ENCODE assay signal across 15 cellular contexts in the genomic region with DNA sequence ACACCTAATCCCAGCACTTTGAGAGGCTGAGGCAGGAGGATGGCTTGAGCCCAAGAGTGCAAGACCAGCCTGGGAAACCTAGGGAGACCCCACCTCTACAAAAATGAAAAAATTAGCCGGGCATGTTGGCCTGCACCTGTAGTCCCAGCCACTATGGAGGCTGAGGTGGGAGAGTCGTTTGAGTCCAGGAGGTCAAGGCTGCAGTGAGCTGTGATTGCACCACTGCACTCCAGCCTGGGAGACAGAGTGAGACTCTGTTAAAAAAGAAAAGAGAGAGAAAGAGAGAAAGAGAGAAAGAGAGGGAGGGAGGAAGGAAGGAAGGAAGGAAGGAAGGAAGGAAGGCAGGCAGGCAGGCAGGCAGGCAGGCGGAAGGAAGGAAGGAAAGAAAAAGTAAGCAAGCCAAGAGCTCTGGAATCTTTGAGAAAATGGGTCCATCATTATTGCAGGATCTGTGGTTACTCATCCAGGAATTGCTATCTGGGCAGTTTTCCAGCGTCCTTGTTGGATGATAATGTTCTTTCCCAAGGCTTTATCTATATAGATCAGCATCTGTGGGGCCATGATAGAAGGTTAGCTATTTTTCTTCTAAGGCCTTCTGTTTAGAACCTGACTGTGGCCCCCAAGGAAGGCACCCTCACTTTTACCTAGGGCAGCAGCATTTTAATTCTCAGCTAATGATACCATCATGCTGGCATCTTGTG.
DNase-seq lines count a peak whose midpoint lies in the region; ATAC-seq and TF ChIP-seq lines count a peak whose summit lies in the region.
"Had no signal": no experiment of that assay in that cellular context is flagged by ENCODE, and none has a peak within 500 bp of the region (broad histone marks: within the 10 kb centered on the region; RNA-seq: fewer than 3 reads in every experiment).

No MANE protein-coding gene starts in this region.

- H3K36me3 ChIP-seq in BJ (ENCODE audit: control insufficient read depth, insufficient read depth, low read length) = no peaks in the 10 kb centered on the region

- H3K36me3 Mint-ChIP-seq in nephron progenitor cell (ENCODE audit: low read depth) = no peaks in the 10 kb centered on the region
- H3K36me3 Mint-ChIP-seq: CD8-positive, alpha-beta T cell had no signal

- H3K4me1 Mint-ChIP-seq in nephron progenitor cell = peaks cover 16% of the 10 kb centered on the region
- H3K4me1 Mint-ChIP-seq: stimulated activated naive CD8-positive, alpha-beta T cell treated with anti-CD3 and anti-CD28 coated beads, Interleukin-15, amount 100 ng/mL, for 72 hours; T-helper 17 cell had no signal

- H3K4me3 ChIP-seq in BJ (ENCODE audit: low read depth, low read length) (no peak overlapping the region), cardiac fibroblast (replicated peaks in 1 of 2; ENCODE audit: low read depth in 2 of 2, low read length in 2 of 2) (no peak overlapping the region)

- H3K27ac Mint-ChIP-seq in nephron progenitor cell = peak overlapping the region; percentile 36
- H3K27ac Mint-ChIP-seq: CD8-positive, alpha-beta T cell; T-helper 17 cell had no signal

- H3K9me3 Mint-ChIP-seq in nephron progenitor cell = no peaks in the 10 kb centered on the region
- H3K9me3 Mint-ChIP-seq: CD8-positive, alpha-beta T cell; stimulated activated naive CD8-positive, alpha-beta T cell treated with anti-CD3 and anti-CD28 coated beads, Interleukin-15, amount 100 ng/mL, for 72 hours had no signal

- no peaks in the 10 kb centered on the region; the same call in 1 of the 2 replicates for H3K27me3 ChIP-seq in BJ (ENCODE audit: control insufficient read depth, insufficient read depth, low read length)

- H3K4me3 Mint-ChIP-seq in nephron progenitor cell = no peak overlapping the region
- H3K4me3 Mint-ChIP-seq: CD8-positive, alpha-beta T cell; stimulated activated naive CD8-positive, alpha-beta T cell treated with anti-CD3 and anti-CD28 coated beads, Interleukin-15, amount 100 ng/mL, for 72 hours; T-helper 17 cell had no signal

- ATAC-seq in GM21825 (IDR thresholded peaks at IDR 0.05; ENCODE audit: unreplicated experiment) = no peak
- no peak for ATAC-seq in GM18873 (IDR thresholded peaks at IDR 0.05; ENCODE audit: low FRiP score, unreplicated experiment)
- ATAC-seq: CD8-positive, alpha-beta T cell; left cardiac atrium; stimulated activated naive CD8-positive, alpha-beta T cell treated with anti-CD3 and anti-CD28 coated beads, Interleukin-15, amount 100 ng/mL, for 72 hours; T-helper 17 cell had no signal

- CTCF ChIA-PET in BJ (lab: Yijun Ruan, JAX) = interaction anchor here (1.3 to 1.5 kb wide), 2 partner anchors 8 to 26 kb away, joined by 3 to 4 read pairs; no protein-coding TSS in a partner anchor

- POLR2A ChIA-PET in BJ (lab: Charles Lee) = interaction anchor here (0.5 to 0.7 kb wide), 3 partner anchors 22 to 356 kb away, joined by 3 to 4 read pairs (median 4); no protein-coding TSS in a partner anchor

- TF ChIP-seq CTCF in BJ (IDR thresholded peaks at IDR 0.05; ENCODE audit: insufficient read depth, low read depth, low read length) (no peak), cardiac fibroblast (IDR thresholded peaks at IDR 0.05; ENCODE audit: low read depth, low read length) (no peak), nephron progenitor cell (IDR thresholded peaks at IDR 0.05) (no peak)

- peaks cover 13% of the 10 kb centered on the region for H3K27me3 Mint-ChIP-seq in nephron progenitor cell (ENCODE audit: low read depth, poor library complexity)
- H3K27me3 Mint-ChIP-seq: stimulated activated naive CD8-positive, alpha-beta T cell treated with anti-CD3 and anti-CD28 coated beads, Interleukin-15, amount 100 ng/mL, for 72 hours; T-helper 17 cell had no signal

- DNase-seq in BJ (ENCODE audit: low read depth) (peak; percentile 70), M059J (ENCODE audit: low read depth) (peak; percentile 78), cardiac fibroblast (ENCODE audit: low read depth in 2 of 2) (peak; percentile 19 to 65), nephron progenitor cell (no peak), NCI-H1048 (lab: John Stamatoyannopoulos, UW) (no peak), H4 (ENCODE audit: low spot score) (no peak)
- DNase-seq: activated CD4-positive, alpha-beta T cell treated with anti-CD3 and anti-CD28 coated beads for 1 hour; CD8-positive, alpha-beta T cell; glutamatergic neuron; left cardiac atrium; NCI-H1417; stimulated activated naive CD8-positive, alpha-beta T cell treated with anti-CD3 and anti-CD28 coated beads, Interleukin-15, amount 100 ng/mL, for 72 hours; T-helper 17 cell had no signal

Comparison
In these comparisons a context has a peak if more than half of its experiments do, and no peak if none do; other contexts are left out.
1. DNase-seq: peak in BJ (single experiment), M059J (single experiment) and cardiac fibroblast (2 of 2); none in nephron progenitor cell (single experiment), NCI-H1048 (single experiment) and H4 (single experiment).